Comparison of ENCODE assay signal across 8 cellular contexts in genomic region chr16:12340151-12340733, GRCh38.
DNase-seq lines count a peak whose midpoint lies in the region; ATAC-seq, FAIRE-seq and TF ChIP-seq lines count a peak whose summit lies in the region.

No MANE protein-coding gene starts in this region.

- peak; percentile 65 for DNase-seq in AG08396 (ENCODE audit: low spot score)
- DNase-seq in GM13976 (ENCODE audit: low spot score), result peak; percentile 49
- peak; percentile 5 for DNase-seq in NCI-H774 (lab: John Stamatoyannopoulos, UW)
- peak; percentile 82 for DNase-seq in dermis blood vessel endothelial cell
- DNase-seq in pancreas, result peak in 4 of 6 donors; percentile 20 to 63 (median 41)
- no peak for DNase-seq in HTR-8/SVneo (ENCODE audit: insufficient read length, low spot score)

- H3K27me3 ChIP-seq in pancreas, result no peaks in the 10 kb centered on the region

- ATAC-seq in pancreas, result peak; percentile 53 to 82 (median 80)
- no peak for ATAC-seq in HG03097 (IDR thresholded peaks at IDR 0.05; ENCODE audit: low FRiP score, unreplicated experiment)
- no peak for ATAC-seq in HG03135 (IDR thresholded peaks at IDR 0.05; ENCODE audit: unreplicated experiment)

- WGBS in pancreas, 2 donors, result 17 to 19% methylated on average over 7 of the region's 7 CpGs

- no peak overlapping the region for H3K27ac ChIP-seq in pancreas

- H3K4me1 ChIP-seq in pancreas, result no peaks in the 10 kb centered on the region

- FAIRE-seq in pancreas (lab: Jason Lieb, UNC), result no peak
- no peak for FAIRE-seq in HTR-8/SVneo (lab: Jason Lieb, UNC)

- no peak for TF ChIP-seq CTCF in GM13976 (IDR thresholded peaks at IDR 0.05; ENCODE audit: borderline replicate concordance, control extremely low read depth, extremely low read depth, insufficient read depth, missing control alignments)
- TF ChIP-seq CTCF in pancreas (IDR thresholded peaks at IDR 0.05), result peak in 3 of 4 donors; percentile 17 to 44 (median 44)

- in situ Hi-C loops in GM13976 (cut with MboI; ENCODE audit: low sequenced_read_pairs, unreplicated experiment), result loop anchor here (25.0 kb wide), 1 partner anchor 1097 kb away; no protein-coding TSS in a partner anchor

- no peaks in the 10 kb centered on the region for H3K36me3 ChIP-seq in pancreas

- no peaks in the 10 kb centered on the region for H3K9me3 ChIP-seq in pancreas

- intact Hi-C loops in pancreas (cut with DNase I), result no loop called here

- no peak overlapping the region for H3K4me3 ChIP-seq in pancreas

Comparison
In these comparisons a context has a peak if more than half of its experiments do, and no peak if none do; other contexts are left out.
1. ATAC-seq: peak in pancreas (4 of 4); none in HG03097 (single experiment) and HG03135 (single experiment).